Comparison of ENCODE assay signal across 8 cellular contexts in genomic region chr9:136488247-136489214, GRCh38. TPM values are rescaled to one million over a fixed set of nuclear protein-coding genes. Genes with fewer than 3 reads are reported as not detected.
DNase-seq lines count a peak whose midpoint lies in the region; ATAC-seq and TF ChIP-seq lines count a peak whose summit lies in the region.

No MANE protein-coding gene starts in this region.

- TF ChIP-seq CTCF in activated B cell treated with CpG ODN at 0.5 μM for 24 hours (IDR thresholded peaks at IDR 0.05): peak; percentile 70
- peak; percentile 79 to 99 (median 96) for TF ChIP-seq CTCF in breast epithelium (IDR thresholded peaks at IDR 0.05)

- CTCF ChIA-PET in activated B cell treated with CpG ODN at 0.5 μM for 24 hours (lab: Charles Lee): interaction anchor here (0.8 to 6.4 kb wide), 10 partner anchors 15 to 183 kb away, joined by 3 to 44 read pairs (median 4); no protein-coding TSS in a partner anchor

- H3K27me3 ChIP-seq in breast epithelium: no peaks in the 10 kb centered on the region

- H3K4me3 Mint-ChIP-seq in activated B cell treated with CpG ODN at 0.5 μM for 24 hours: no peak overlapping the region

- POLR2A ChIA-PET in activated B cell treated with CpG ODN at 0.5 μM for 24 hours (lab: Charles Lee): interaction anchor here (0.7 kb wide), 2 partner anchors 136 to 138 kb away, joined by 3 to 4 read pairs; no protein-coding TSS in a partner anchor

- H3K4me1 ChIP-seq in breast epithelium: peaks cover 7 to 8% of the 10 kb centered on the region in 2 donors

- H3K9me3 Mint-ChIP-seq in activated B cell treated with CpG ODN at 0.5 μM for 24 hours: no peaks in the 10 kb centered on the region

- ATAC-seq in activated B cell treated with CpG ODN at 0.5 μM for 24 hours (ENCODE audit: low read depth): peak; percentile 40
- no peak for ATAC-seq in HG03045 (IDR thresholded peaks at IDR 0.05; ENCODE audit: unreplicated experiment)
- ATAC-seq in GM21423 (IDR thresholded peaks at IDR 0.05; ENCODE audit: unreplicated experiment): no peak

- no peaks in the 10 kb centered on the region for H3K9me3 ChIP-seq in breast epithelium

- H3K36me3 Mint-ChIP-seq in activated B cell treated with CpG ODN at 0.5 μM for 24 hours (ENCODE audit: low read depth): no peaks in the 10 kb centered on the region

- H3K4me3 ChIP-seq in breast epithelium: no peak overlapping the region

- no peak overlapping the region for H3K27ac ChIP-seq in breast epithelium

- peaks cover 8% of the 10 kb centered on the region for H3K4me1 Mint-ChIP-seq in activated B cell treated with CpG ODN at 0.5 μM for 24 hours

- peak; percentile 78 for DNase-seq in GM03348 (ENCODE audit: low spot score)
- DNase-seq in NCI-H1417 treated with DMSO at 0.1 percent for 48 hours (lab: John Stamatoyannopoulos, UW): peak; percentile 2
- DNase-seq in activated B cell treated with CpG ODN at 0.5 μM for 24 hours: peak; percentile 74
- peak; percentile 61 to 82 for DNase-seq in breast epithelium (ENCODE audit: low spot score in 2 of 2)
- peak; percentile 51 for DNase-seq in kidney glomerular epithelial cell (lab: John Stamatoyannopoulos, UW)
- peak; percentile 78 for DNase-seq in stimulated activated CD4-positive, alpha-beta T cell treated with anti-CD3 and anti-CD28 coated beads, Interleukin-4, amount 100 ng/mL, for 1 hour

- intact Hi-C loops in activated B cell treated with CpG ODN at 0.5 μM for 24 hours (cut with micrococcal nuclease): loop anchor here (1.0 kb wide), 1 partner anchor 143 kb away; no protein-coding TSS in a partner anchor
- intact Hi-C loops in breast epithelium (cut with DNase I; ENCODE audit: low total_unique reads): loop anchor here (5.0 kb wide), 1 partner anchor 144 kb away; no protein-coding TSS in a partner anchor

- no peak for TF ChIP-seq POLR2A in breast epithelium (IDR thresholded peaks at IDR 0.05)

- H3K27me3 Mint-ChIP-seq in activated B cell treated with CpG ODN at 0.5 μM for 24 hours: no peaks in the 10 kb centered on the region

- no peaks in the 10 kb centered on the region for H3K36me3 ChIP-seq in breast epithelium

- H3K27ac Mint-ChIP-seq in activated B cell treated with CpG ODN at 0.5 μM for 24 hours: no peak overlapping the region

RNA-seq across cellular contexts. Expression of gene SEC16A, which starts 5.7 kb away (rescaled TPM):
- total RNA-seq in activated B cell treated with CpG ODN at 0.5 μM for 24 hours (74.0 and 78.8 TPM in 2 replicates), breast epithelium (10 to 100 TPM; 41.9 to 55.1 (median 42.9) TPM)

RNA-seq across cellular contexts. Expression of gene INPP5E, which starts 48.9 kb away (rescaled TPM):
- total RNA-seq in activated B cell treated with CpG ODN at 0.5 μM for 24 hours: 22.8 and 26.6 TPM in 2 replicates
- total RNA-seq in breast epithelium: 1 to 10 TPM; 6.2 to 8.5 (median 8.2) TPM

RNA-seq across cellular contexts. Expression of gene NOTCH1, which starts 57.3 kb away (rescaled TPM):
- total RNA-seq in activated B cell treated with CpG ODN at 0.5 μM for 24 hours (24.9 and 26.6 TPM in 2 replicates), breast epithelium (10 to 100 TPM; 12.6 to 33.8 (median 21.1) TPM)

Comparison
In these comparisons a context has a peak if more than half of its experiments do, and no peak if none do; other contexts are left out.
1. DNase-seq: peak in every context shown above with its lines; median percentile 78 in GM03348; 78 in stimulated activated CD4-positive, alpha-beta T cell treated with anti-CD3 and anti-CD28 coated beads, Interleukin-4, amount 100 ng/mL, for 1 hour; 74 in activated B cell treated with CpG ODN at 0.5 μM for 24 hours; 72 in breast epithelium; 51 in kidney glomerular epithelial cell; 2 in NCI-H1417 treated with DMSO at 0.1 percent for 48 hours.